Comparison of ENCODE assay signal across 8 cellular contexts in genomic region chr16:57601801-57602478, GRCh38. TPM values are rescaled to one million over a fixed set of nuclear protein-coding genes. Genes with fewer than 3 reads are reported as not detected.
A peak's percentile ranks its signal among the peaks of the same experiment; 100 is the strongest.
DNase-seq lines count a peak whose midpoint lies in the region; ATAC-seq lines count a peak whose summit lies in the region.

No MANE protein-coding gene starts in this region.

- peak; percentile 76 for ATAC-seq in GM18858 (IDR thresholded peaks at IDR 0.05; ENCODE audit: unreplicated experiment)
- peak; percentile 81 for ATAC-seq in HG02588 (IDR thresholded peaks at IDR 0.05; ENCODE audit: unreplicated experiment)

- peaks cover 8% of the 10 kb centered on the region for H3K9me3 Mint-ChIP-seq in activated naive CD8-positive, alpha-beta T cell treated with anti-CD3 and anti-CD28 coated beads for 36 hours

- H3K27ac Mint-ChIP-seq in activated naive CD8-positive, alpha-beta T cell treated with anti-CD3 and anti-CD28 coated beads for 36 hours, result peak overlapping the region; percentile 97

- no peaks in the 10 kb centered on the region for H3K27me3 Mint-ChIP-seq in activated naive CD8-positive, alpha-beta T cell treated with anti-CD3 and anti-CD28 coated beads for 36 hours

- peaks cover 24% of the 10 kb centered on the region for H3K36me3 Mint-ChIP-seq in activated naive CD8-positive, alpha-beta T cell treated with anti-CD3 and anti-CD28 coated beads for 36 hours

- peak overlapping the region; percentile 55 for H3K4me3 Mint-ChIP-seq in activated naive CD8-positive, alpha-beta T cell treated with anti-CD3 and anti-CD28 coated beads for 36 hours

- DNase-seq in NCI-H1092 treated with DMSO at 0.1 percent for 48 hours (lab: John Stamatoyannopoulos, UW) (peak; percentile 75), NCI-H82 treated with DMSO at 0.1 percent for 48 hours (lab: John Stamatoyannopoulos, UW; ENCODE audit: unreplicated experiment) (no peak), NOMO-1 treated with dmso at 0.1 percent for 144 hours (lab: John Stamatoyannopoulos, UW; ENCODE audit: unreplicated experiment) (no peak), hypothalamus (lab: John Stamatoyannopoulos, UW) (no peak)
- DNase-seq in activated naive CD8-positive, alpha-beta T cell treated with anti-CD3 and anti-CD28 coated beads for 36 hours, result peak; percentile 81
- peak; percentile 38 for DNase-seq in stimulated activated CD8-positive, alpha-beta memory T cell treated with anti-CD3 and anti-CD28 coated beads, Interleukin-4, amount 100 ng/mL, for 24 hours (ENCODE audit: low read depth)

- H3K4me1 Mint-ChIP-seq in activated naive CD8-positive, alpha-beta T cell treated with anti-CD3 and anti-CD28 coated beads for 36 hours, result peaks cover 41% of the 10 kb centered on the region

RNA-seq across cellular contexts. Expression of gene ADGRG1, which starts 26.5 kb away (rescaled TPM):
- total RNA-seq in activated naive CD8-positive, alpha-beta T cell treated with anti-CD3 and anti-CD28 coated beads for 36 hours, result 1 to 10 TPM; 2.8 to 3.0 TPM

RNA-seq across cellular contexts. Expression of gene ADGRG5, which starts 59.5 kb away (rescaled TPM):
- 1 to 10 TPM; 1.3 to 1.4 TPM for total RNA-seq in activated naive CD8-positive, alpha-beta T cell treated with anti-CD3 and anti-CD28 coated beads for 36 hours

Comparison
In these comparisons a context has a peak if more than half of its experiments do, and no peak if none do; other contexts are left out.
1. DNase-seq: peak in NCI-H1092 treated with DMSO at 0.1 percent for 48 hours (single experiment), activated naive CD8-positive, alpha-beta T cell treated with anti-CD3 and anti-CD28 coated beads for 36 hours (single experiment) and stimulated activated CD8-positive, alpha-beta memory T cell treated with anti-CD3 and anti-CD28 coated beads, Interleukin-4, amount 100 ng/mL, for 24 hours (single experiment); none in NCI-H82 treated with DMSO at 0.1 percent for 48 hours (single experiment), NOMO-1 treated with dmso at 0.1 percent for 144 hours (single experiment) and hypothalamus (0 of 51).